In the genomic region with DNA sequence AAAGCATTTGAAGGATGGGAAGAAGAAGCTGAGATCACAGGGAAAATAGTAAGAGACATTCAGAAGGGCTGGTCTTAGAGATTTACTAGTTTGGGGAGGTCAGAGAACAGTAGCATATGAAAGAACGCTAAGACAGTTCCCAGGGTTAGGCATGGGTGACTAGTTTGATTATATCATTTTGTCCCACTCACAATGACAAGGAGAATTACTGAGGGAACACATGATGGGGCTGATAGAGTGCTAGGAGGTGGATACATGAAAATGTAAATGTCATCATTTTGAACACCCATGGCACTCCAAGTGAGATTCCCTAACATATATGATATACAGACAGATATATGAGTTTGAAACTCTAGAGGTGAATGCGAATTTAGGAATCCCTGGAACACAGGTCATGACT, we compare ENCODE assay signal across 8 cellular contexts.
"Had no signal": no experiment of that assay in that cellular context is flagged by ENCODE, and none has a peak within 500 bp of the region (broad histone marks: within the 10 kb centered on the region; RNA-seq: fewer than 3 reads in every experiment).

No MANE protein-coding gene starts in this region.

- H3K4me3 Mint-ChIP-seq: IgD-negative memory B cell had no signal

- H3K27ac ChIP-seq: HL-60, KMS-11 had no signal

- DNase-seq: IMR-90, KBM-7, KG1 had no signal

- ATAC-seq: HepG2 had no signal

- H3K9ac ChIP-seq: KMS-11 had no signal

- FAIRE-seq: HepG2, HTR-8/SVneo had no signal

- H3K9me3 Mint-ChIP-seq: IgD-negative memory B cell had no signal

- H3K27me3 Mint-ChIP-seq: IgD-negative memory B cell had no signal

- H3K4me2 ChIP-seq: KMS-11 had no signal

- H3K27ac Mint-ChIP-seq: IgD-negative memory B cell had no signal
